ENCODE assay signal across 8 cellular contexts in the genomic region with DNA sequence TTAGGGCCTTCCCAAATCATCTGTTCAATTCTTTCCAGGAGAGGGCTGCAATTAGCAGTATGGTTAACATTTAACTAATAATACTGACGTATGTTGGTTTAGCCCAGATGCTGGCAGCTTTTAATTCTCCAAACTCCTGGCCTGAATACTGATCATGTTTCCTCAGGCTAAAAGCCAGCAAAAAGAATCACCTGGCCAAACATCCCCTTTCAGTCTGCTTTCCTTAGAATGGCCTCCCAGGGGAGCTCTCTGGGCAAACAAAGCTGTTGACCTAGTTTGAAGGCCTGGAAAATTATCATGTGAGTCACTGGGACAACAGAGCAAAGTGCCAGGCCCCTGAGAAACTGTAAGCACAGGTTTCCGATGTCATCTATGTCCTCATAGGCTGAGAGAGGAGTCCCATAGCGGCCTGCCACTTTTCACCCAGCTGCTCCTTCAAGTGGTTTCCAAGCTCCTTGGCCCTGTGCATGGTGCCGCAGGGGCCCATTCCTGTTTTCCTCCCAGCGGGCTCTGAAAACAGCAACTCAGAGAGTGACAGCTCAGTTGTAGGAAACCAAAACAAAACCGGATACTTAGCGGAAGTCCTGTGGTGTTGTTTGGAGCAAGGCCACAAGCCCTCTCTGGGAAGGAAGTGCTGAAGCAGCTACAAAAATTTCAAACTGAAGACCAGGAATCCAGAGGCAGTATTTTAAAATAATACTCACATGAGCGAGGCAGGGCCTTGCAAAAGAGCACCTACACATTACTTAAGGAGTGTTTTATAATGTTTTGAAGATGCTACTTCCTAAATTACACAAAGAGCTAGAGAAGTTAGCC.
A peak's percentile ranks its signal among the peaks of the same experiment; 100 is the strongest.
DNase-seq lines count a peak whose midpoint lies in the region; TF ChIP-seq lines count a peak whose summit lies in the region.

No MANE protein-coding gene starts in this region.

- no peaks in the 10 kb centered on the region for H3K9me3 ChIP-seq in WERI-Rb-1 (ENCODE audit: severe bottlenecking)

- DNase-seq in activated CD4-positive, CD25-positive, alpha-beta regulatory T cell treated with anti-CD3 and anti-CD28 coated beads, Interleukin-2, amount 50 U/mL, for 16 hours (ENCODE audit: low read depth, low spot score) = peak; percentile 12
- no peak for DNase-seq in activated CD4-positive, CD25-positive, alpha-beta regulatory T cell treated with anti-CD3 and anti-CD28 coated beads, Interleukin-2, amount 50 U/mL, for 72 hours
- DNase-seq in NCI-H2029 (lab: John Stamatoyannopoulos, UW) = peak; percentile 94
- DNase-seq in T1000 (lab: John Stamatoyannopoulos, UW) = peak; percentile 88
- DNase-seq in brain pericyte (ENCODE audit: low read depth, low spot score) = peak; percentile 99
- DNase-seq in hypothalamus (lab: John Stamatoyannopoulos, UW) = peak in 49 of 51 donors; percentile 6 to 88 (median 54)
- no peak for DNase-seq in WERI-Rb-1

- H3K27me3 ChIP-seq in rectal smooth muscle tissue (ENCODE audit: control insufficient read depth, insufficient read depth, low read length) = no peaks in the 10 kb centered on the region
- no peaks in the 10 kb centered on the region for H3K27me3 ChIP-seq in WERI-Rb-1 (ENCODE audit: insufficient read depth, low read depth, severe bottlenecking)

- no peak for TF ChIP-seq CTCF in WERI-Rb-1 (IDR thresholded peaks at IDR 0.05; ENCODE audit: low read depth, low read length)

- no peaks in the 10 kb centered on the region for H3K36me3 ChIP-seq in rectal smooth muscle tissue (ENCODE audit: control insufficient read depth, insufficient read depth, low read length)
- H3K36me3 ChIP-seq in WERI-Rb-1 = no peaks in the 10 kb centered on the region

- H3K4me1 ChIP-seq in rectal smooth muscle tissue (ENCODE audit: control insufficient read depth, insufficient read depth, low read length) = peaks cover 11% of the 10 kb centered on the region

- no peak overlapping the region for H3K9ac ChIP-seq in rectal smooth muscle tissue (ENCODE audit: low read length)

- peak overlapping the region; percentile 46 for H3K4me3 ChIP-seq in rectal smooth muscle tissue (ENCODE audit: low read length)
- H3K4me3 ChIP-seq in WERI-Rb-1 (ENCODE audit: low read depth, low read length) = no peak overlapping the region

- H3K27ac ChIP-seq in rectal smooth muscle tissue (ENCODE audit: low read depth, low read length) = peak overlapping the region; percentile 72
- no peak overlapping the region for H3K27ac ChIP-seq in WERI-Rb-1

Comparison
In these comparisons a context has a peak if more than half of its experiments do, and no peak if none do; other contexts are left out.
1. DNase-seq: peak in activated CD4-positive, CD25-positive, alpha-beta regulatory T cell treated with anti-CD3 and anti-CD28 coated beads, Interleukin-2, amount 50 U/mL, for 16 hours (single experiment), NCI-H2029 (single experiment), T1000 (single experiment), brain pericyte (single experiment) and hypothalamus (49 of 51); none in activated CD4-positive, CD25-positive, alpha-beta regulatory T cell treated with anti-CD3 and anti-CD28 coated beads, Interleukin-2, amount 50 U/mL, for 72 hours (single experiment) and WERI-Rb-1 (single experiment).